In the genomic region with DNA sequence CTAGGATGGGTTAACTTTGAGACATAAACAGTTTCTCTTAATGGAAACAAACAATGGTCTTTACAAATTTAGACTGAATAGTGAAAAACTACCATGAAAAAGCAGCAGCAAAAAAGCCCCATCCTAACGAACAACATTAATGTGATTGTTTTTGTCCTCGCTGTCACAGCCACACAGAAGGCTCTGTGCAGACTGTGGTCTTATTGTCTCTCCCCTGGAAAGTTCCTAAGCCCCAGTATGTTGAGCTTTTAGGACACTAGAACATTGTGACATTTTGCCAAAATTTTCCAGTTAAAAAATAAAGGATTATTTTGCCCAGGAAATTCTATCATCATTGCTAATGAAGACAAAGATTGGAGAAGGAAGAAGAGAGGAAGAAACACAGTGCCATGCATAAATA, we compare ENCODE assay signal across 1 cellular context.
TF ChIP-seq lines count a peak whose summit lies in the region.

No MANE protein-coding gene starts in this region.

TF ChIP-seq in K562, 482 proteins besides CTCF, POLR2A, EP300 and RAD21:
- no peak for TF ChIP-seq ELF4 (CRISPR knock-in tag; IDR thresholded peaks at IDR 0.05)
- no peak for TF ChIP-seq ESRRB (CRISPR knock-in tag; IDR thresholded peaks at IDR 0.05; ENCODE audit: borderline replicate concordance)
- no peak for TF ChIP-seq MAFF (IDR thresholded peaks at IDR 0.05; ENCODE audit: low read length)
- TF ChIP-seq ERF (CRISPR knock-in tag; IDR thresholded peaks at IDR 0.05): no peak
- TF ChIP-seq NBN (IDR thresholded peaks at IDR 0.05; ENCODE audit: low read depth): no peak
